8 cellular contexts compared by ENCODE assay signal in genomic region chr11:111879637-111879960, GRCh38. TPM values are rescaled to one million over a fixed set of nuclear protein-coding genes. Genes with fewer than 3 reads are reported as not detected.
A peak's percentile ranks its signal among the peaks of the same experiment; 100 is the strongest.
DNase-seq lines count a peak whose midpoint lies in the region; ATAC-seq lines count a peak whose summit lies in the region.

No MANE protein-coding gene starts in this region.

- peaks cover 14% of the 10 kb centered on the region for H3K4me1 Mint-ChIP-seq in T-helper 2 cell treated with Interferon-gamma antibody and Interleukin-4, amounts not matched to agents 5 μg/mL and 100 μg/mL, for 36 hours (ENCODE audit: low read depth)
- H3K4me1 Mint-ChIP-seq in activated T-helper 17 cell treated with anti-CD3 and anti-CD28 coated beads, Interleukin-2, amount 50 U/mL, for 72 hours = peaks cover 10% of the 10 kb centered on the region

- peaks cover 6% of the 10 kb centered on the region for H3K36me3 Mint-ChIP-seq in T-helper 2 cell treated with Interferon-gamma antibody and Interleukin-4, amounts not matched to agents 5 μg/mL and 100 μg/mL, for 36 hours (ENCODE audit: low read depth)
- peaks cover 31% of the 10 kb centered on the region for H3K36me3 Mint-ChIP-seq in activated T-helper 17 cell treated with anti-CD3 and anti-CD28 coated beads, Interleukin-2, amount 50 U/mL, for 72 hours (ENCODE audit: low read depth)

- no peaks in the 10 kb centered on the region for H3K27me3 ChIP-seq in iPS-18a (ENCODE audit: control insufficient read depth, insufficient read depth, low read length)

- no peaks in the 10 kb centered on the region for H3K27me3 Mint-ChIP-seq in T-helper 2 cell treated with Interferon-gamma antibody and Interleukin-4, amounts not matched to agents 5 μg/mL and 100 μg/mL, for 36 hours (ENCODE audit: low read depth)
- no peaks in the 10 kb centered on the region for H3K27me3 Mint-ChIP-seq in activated T-helper 17 cell treated with anti-CD3 and anti-CD28 coated beads, Interleukin-2, amount 50 U/mL, for 72 hours

- H3K4me3 Mint-ChIP-seq in T-helper 2 cell treated with Interferon-gamma antibody and Interleukin-4, amounts not matched to agents 5 μg/mL and 100 μg/mL, for 36 hours = peak overlapping the region; percentile 92
- H3K4me3 Mint-ChIP-seq in activated T-helper 17 cell treated with anti-CD3 and anti-CD28 coated beads, Interleukin-2, amount 50 U/mL, for 72 hours = peak overlapping the region; percentile 96

- H3K9ac ChIP-seq in iPS-18a (ENCODE audit: low read length) = peak overlapping the region; percentile 84

- H3K4me1 ChIP-seq in iPS-18a (ENCODE audit: control insufficient read depth, low read depth, low read length) = peaks cover 5% of the 10 kb centered on the region

- no peaks in the 10 kb centered on the region for H3K9me3 ChIP-seq in iPS-18a (ENCODE audit: control insufficient read depth, low read depth, low read length)

- H3K9me3 Mint-ChIP-seq in T-helper 2 cell treated with Interferon-gamma antibody and Interleukin-4, amounts not matched to agents 5 μg/mL and 100 μg/mL, for 36 hours = no peaks in the 10 kb centered on the region
- H3K9me3 Mint-ChIP-seq in activated T-helper 17 cell treated with anti-CD3 and anti-CD28 coated beads, Interleukin-2, amount 50 U/mL, for 72 hours = no peaks in the 10 kb centered on the region

- H3K4me3 ChIP-seq in iPS-18a (ENCODE audit: low read length) = peak overlapping the region; percentile 99

- peak overlapping the region; percentile 97 for H3K27ac ChIP-seq in iPS-18a (ENCODE audit: low read length)
- H3K27ac ChIP-seq in substantia nigra (ENCODE audit: low read depth, low read length, poor library complexity, severe bottlenecking) = peak overlapping the region; percentile 96

- ATAC-seq in activated T-helper 17 cell treated with anti-CD3 and anti-CD28 coated beads, Interleukin-2, amount 50 U/mL, for 72 hours (replicated peaks) = no peak

- H3K36me3 ChIP-seq in iPS-18a (ENCODE audit: control insufficient read depth, low read depth, low read length) = no peaks in the 10 kb centered on the region

- no peak for DNase-seq in T-helper 2 cell treated with Interferon-gamma antibody and Interleukin-4, amounts not matched to agents 5 μg/mL and 100 μg/mL, for 36 hours (ENCODE audit: low spot score)
- no peak for DNase-seq in T-helper 2 cell
- no peak for DNase-seq in substantia nigra (lab: John Stamatoyannopoulos, UW)
- DNase-seq in activated CD4-positive, CD25-positive, alpha-beta regulatory T cell (lab: John Stamatoyannopoulos, UW) = no peak
- no peak for DNase-seq in SKM-1 treated with dmso at 0.1 percent for 144 hours (lab: John Stamatoyannopoulos, UW; ENCODE audit: unreplicated experiment)
- no peak for DNase-seq in C1 segment of cervical spinal cord (lab: John Stamatoyannopoulos, UW)

- peak overlapping the region; percentile 99 for H3K27ac Mint-ChIP-seq in T-helper 2 cell treated with Interferon-gamma antibody and Interleukin-4, amounts not matched to agents 5 μg/mL and 100 μg/mL, for 36 hours
- H3K27ac Mint-ChIP-seq in activated T-helper 17 cell treated with anti-CD3 and anti-CD28 coated beads, Interleukin-2, amount 50 U/mL, for 72 hours = peak overlapping the region; percentile 100

RNA-seq across cellular contexts. Expression of gene CFAP68, which starts 0.3 kb away (rescaled TPM):
- 10 to 100 TPM; 19.5 to 22.4 TPM for total RNA-seq in activated T-helper 17 cell treated with anti-CD3 and anti-CD28 coated beads, Interleukin-2, amount 50 U/mL, for 72 hours

RNA-seq across cellular contexts. Expression of gene FDXACB1, which starts 0.6 kb away (rescaled TPM):
- total RNA-seq in activated T-helper 17 cell treated with anti-CD3 and anti-CD28 coated beads, Interleukin-2, amount 50 U/mL, for 72 hours = 1 to 10 TPM; 3.7 to 7.1 TPM

RNA-seq across cellular contexts. Expression of gene ALG9, which starts 8.2 kb away (rescaled TPM):
- 10 to 100 TPM; 33.9 to 39.5 TPM for total RNA-seq in activated T-helper 17 cell treated with anti-CD3 and anti-CD28 coated beads, Interleukin-2, amount 50 U/mL, for 72 hours

RNA-seq across cellular contexts. Expression of gene CRYAB, which starts 32.0 kb away (rescaled TPM):
- total RNA-seq in activated T-helper 17 cell treated with anti-CD3 and anti-CD28 coated beads, Interleukin-2, amount 50 U/mL, for 72 hours = not detected

RNA-seq across cellular contexts. Expression of gene HSPB2, which starts 32.9 kb away (rescaled TPM):
- total RNA-seq in activated T-helper 17 cell treated with anti-CD3 and anti-CD28 coated beads, Interleukin-2, amount 50 U/mL, for 72 hours = under 1 TPM in 1 of 2 donors, not detected in 1; 0.32 TPM
